Comparison of ENCODE assay signal across 10 cellular contexts in genomic region chr2:47043891-47044239, GRCh38.
DNase-seq lines count a peak whose midpoint lies in the region; ATAC-seq, FAIRE-seq and TF ChIP-seq lines count a peak whose summit lies in the region.
"Had no signal": no experiment of that assay in that cellular context is flagged by ENCODE, and none has a peak within 500 bp of the region (broad histone marks: within the 10 kb centered on the region; RNA-seq: fewer than 3 reads in every experiment).

No MANE protein-coding gene starts in this region.

- no peaks in the 10 kb centered on the region for H4K20me1 ChIP-seq in astrocyte (ENCODE audit: insufficient read depth, low read length)

- peaks cover 12% of the 10 kb centered on the region for H3K36me3 Mint-ChIP-seq in astrocyte (ENCODE audit: low read depth, unreplicated experiment)

- DNase-seq in NCI-H345 (lab: John Stamatoyannopoulos, UW) = peak; percentile 18
- no peak for DNase-seq in NCI-H345 treated with DMSO at 0.1 percent for 48 hours (lab: John Stamatoyannopoulos, UW; ENCODE audit: unreplicated experiment)
- DNase-seq in astrocyte (ENCODE audit: low read depth) = no peak
- DNase-seq in lower lobe of right lung = no peak
- no peak for DNase-seq in tibial artery
- no peak for DNase-seq in head of caudate nucleus
- no peak for DNase-seq in NCI-H1417 treated with DMSO at 0.1 percent for 48 hours (lab: John Stamatoyannopoulos, UW)

- ATAC-seq in lower lobe of right lung = peak in 1 of 2 donors; percentile 2
- no peak for ATAC-seq in HG03565 (IDR thresholded peaks at IDR 0.05; ENCODE audit: unreplicated experiment)

- H2AFZ ChIP-seq in astrocyte (ENCODE audit: low read depth, low read length) = no peak overlapping the region

- peak overlapping the region; percentile 69 for H3K4me3 Mint-ChIP-seq in astrocyte (ENCODE audit: unreplicated experiment)

- no peaks in the 10 kb centered on the region for H3K79me2 ChIP-seq in astrocyte (ENCODE audit: insufficient read depth, low read length)

- TF ChIP-seq CTCF in astrocyte (IDR thresholded peaks at IDR 0.05; ENCODE audit: insufficient read depth, low read depth, low read length) = no peak
- TF ChIP-seq CTCF in lower lobe of right lung (IDR thresholded peaks at IDR 0.05) = no peak
- no peak for TF ChIP-seq CTCF in tibial artery (IDR thresholded peaks at IDR 0.05)

- intact Hi-C loops in lower lobe of right lung (cut with DNase I) (no loop called here), tibial artery (cut with DNase I; ENCODE audit: low total_unique reads) (no loop called here), head of caudate nucleus (cut with DNase I) (no loop called here)

- peak overlapping the region; percentile 86 for H3K4me2 ChIP-seq in astrocyte (ENCODE audit: low read length)

- no peaks in the 10 kb centered on the region for H3K9me3 Mint-ChIP-seq in astrocyte (ENCODE audit: unreplicated experiment)

- peaks cover 40% of the 10 kb centered on the region for H3K4me1 Mint-ChIP-seq in astrocyte (ENCODE audit: low read depth, unreplicated experiment)

- no peak for FAIRE-seq in astrocyte (lab: Jason Lieb, UNC)
- FAIRE-seq: pancreas had no signal

- H3K27me3 ChIP-seq in astrocyte (ENCODE audit: insufficient read depth, low read length) (no peaks in the 10 kb centered on the region), lower lobe of right lung (ENCODE audit: low read depth) (no peaks in the 10 kb centered on the region), tibial artery (no peaks in the 10 kb centered on the region)
- H3K27me3 ChIP-seq: pancreas had no signal

- H3K4me1 ChIP-seq in astrocyte (ENCODE audit: insufficient read depth, low read length) = peaks cover 34% of the 10 kb centered on the region
- peaks cover 50% of the 10 kb centered on the region for H3K4me1 ChIP-seq in lower lobe of right lung
- H3K4me1 ChIP-seq in tibial artery = peaks cover 5 to 58% (median 51%) of the 10 kb centered on the region in 4 donors

- no peak overlapping the region for H3K4me3 ChIP-seq in astrocyte (ENCODE audit: insufficient read depth, low read depth, low read length)
- H3K4me3 ChIP-seq in lower lobe of right lung = no peak overlapping the region
- H3K4me3 ChIP-seq in tibial artery = no peak overlapping the region
- H3K4me3 ChIP-seq: pancreas had no signal

- peaks cover 5% of the 10 kb centered on the region for H3K36me3 ChIP-seq in astrocyte (ENCODE audit: insufficient read depth, low read length)
- H3K36me3 ChIP-seq in lower lobe of right lung = peaks cover 67% of the 10 kb centered on the region
- peaks cover 24 to 52% (median 40%) of the 10 kb centered on the region in 3 donors for H3K36me3 ChIP-seq in tibial artery

- H3K27ac Mint-ChIP-seq in astrocyte (ENCODE audit: unreplicated experiment) = peak overlapping the region; percentile 100

- H3K9me3 ChIP-seq in astrocyte (ENCODE audit: insufficient read depth, low read depth, low read length) (no peaks in the 10 kb centered on the region), lower lobe of right lung (no peaks in the 10 kb centered on the region), tibial artery (no peaks in the 10 kb centered on the region)
- H3K9me3 ChIP-seq: pancreas had no signal

- H3K27me3 Mint-ChIP-seq in astrocyte (ENCODE audit: low read depth, unreplicated experiment) = no peaks in the 10 kb centered on the region

- H3K9ac ChIP-seq in astrocyte (ENCODE audit: low read length) = peak overlapping the region; percentile 85

- H3K27ac ChIP-seq in astrocyte (ENCODE audit: low read depth, low read length) = peak overlapping the region; percentile 98
- H3K27ac ChIP-seq in lower lobe of right lung = peak overlapping the region; percentile 79
- peak overlapping the region; percentile 75 to 89 for H3K27ac ChIP-seq in tibial artery
- H3K27ac ChIP-seq: VCaP had no signal
